1 cellular context compared by ENCODE assay signal in genomic region chr14:37587881-37588666, GRCh38.
TF ChIP-seq lines count a peak whose summit lies in the region.

No MANE protein-coding gene starts in this region.

TF ChIP-seq in HepG2, 621 proteins besides CTCF, POLR2A, EP300 and RAD21 (continued from another document and continues in another):
- no peak for TF ChIP-seq GRHL1 (CRISPR knock-in tag; conservative IDR thresholded peaks at IDR 0.05)
- peak; percentile 84; the same call in 1 of the 2 replicates for TF ChIP-seq SETDB1 (CRISPR knock-in tag; IDR thresholded peaks at IDR 0.05; ENCODE audit: borderline replicate concordance)
- 0 out of 2 replicates have a peak, but pooled peaks have one; percentile 69 for TF ChIP-seq MEF2D (CRISPR knock-in tag; IDR thresholded peaks at IDR 0.05)
- peak; percentile 47 for TF ChIP-seq U2AF1 (optimal IDR thresholded peaks at IDR 0.05; ENCODE audit: low read depth, low read length)
- TF ChIP-seq KLF11 (CRISPR knock-in tag; IDR thresholded peaks at IDR 0.05): peak; percentile 51; the same call in 1 of the 2 replicates
- peak; percentile 28; the same call in 1 of the 2 replicates for TF ChIP-seq MIER3 (CRISPR knock-in tag; IDR thresholded peaks at IDR 0.05; ENCODE audit: borderline replicate concordance)
- TF ChIP-seq ATF4 (CRISPR knock-in tag; IDR thresholded peaks at IDR 0.05): no peak
- peak; percentile 80 for TF ChIP-seq DBP (CRISPR knock-in tag; IDR thresholded peaks at IDR 0.05; ENCODE audit: not compliant biosample characterization)
- peak; percentile 60 for TF ChIP-seq ATF7-NPFF (CRISPR knock-in tag; IDR thresholded peaks at IDR 0.05; ENCODE audit: low read depth)
- TF ChIP-seq ZNF318 (CRISPR knock-in tag; IDR thresholded peaks at IDR 0.05): peak; percentile 69; the same call in 1 of the 2 replicates
- no peak for TF ChIP-seq CHCHD3 (CRISPR knock-in tag; IDR thresholded peaks at IDR 0.05)
- TF ChIP-seq MIER2 (CRISPR knock-in tag; IDR thresholded peaks at IDR 0.05): no peak
- 0 out of 2 replicates have a peak, but pooled peaks have one; percentile 51 for TF ChIP-seq ZSCAN22 (CRISPR knock-in tag; IDR thresholded peaks at IDR 0.05)
- no peak for TF ChIP-seq IRF1 (CRISPR knock-in tag; IDR thresholded peaks at IDR 0.05; ENCODE audit: low read depth)
- no peak; the same call in 1 of the 2 replicates for TF ChIP-seq RXRB (CRISPR knock-in tag; IDR thresholded peaks at IDR 0.05; ENCODE audit: borderline replicate concordance)
- no peak for TF ChIP-seq HNF1A (IDR thresholded peaks at IDR 0.05; ENCODE audit: low read depth)
- peak; percentile 64 for TF ChIP-seq HNF1A (CRISPR knock-in tag; IDR thresholded peaks at IDR 0.05; ENCODE audit: borderline replicate concordance)
- TF ChIP-seq TOE1 (CRISPR knock-in tag; IDR thresholded peaks at IDR 0.05): peak; percentile 94; the same call in 1 of the 2 replicates
- no peak; the same call in 1 of the 2 replicates for TF ChIP-seq ZNF441 (CRISPR knock-in tag; IDR thresholded peaks at IDR 0.05; ENCODE audit: borderline replicate concordance)
- TF ChIP-seq FOXA1 (IDR thresholded peaks at IDR 0.05): no peak
- peak; percentile 89 for TF ChIP-seq FOXA1 (CRISPR knock-in tag; IDR thresholded peaks at IDR 0.05)
- peak; percentile 37 for TF ChIP-seq PBX2 (CRISPR knock-in tag; IDR thresholded peaks at IDR 0.05)
- peak; percentile 16; the same call in 1 of the 2 replicates for TF ChIP-seq HOMEZ (CRISPR knock-in tag; IDR thresholded peaks at IDR 0.05; ENCODE audit: low read depth)
- TF ChIP-seq ZZZ3 (CRISPR knock-in tag; IDR thresholded peaks at IDR 0.05; ENCODE audit: borderline replicate concordance): no peak; the same call in 1 of the 2 replicates
- TF ChIP-seq NR2C2 (CRISPR knock-in tag; IDR thresholded peaks at IDR 0.05; ENCODE audit: borderline replicate concordance): no peak
- no peak; the same call in 1 of the 2 replicates for TF ChIP-seq MLXIP (CRISPR knock-in tag; IDR thresholded peaks at IDR 0.05; ENCODE audit: borderline replicate concordance)
